ENCODE assay signal across 20 cellular contexts in the genomic region with DNA sequence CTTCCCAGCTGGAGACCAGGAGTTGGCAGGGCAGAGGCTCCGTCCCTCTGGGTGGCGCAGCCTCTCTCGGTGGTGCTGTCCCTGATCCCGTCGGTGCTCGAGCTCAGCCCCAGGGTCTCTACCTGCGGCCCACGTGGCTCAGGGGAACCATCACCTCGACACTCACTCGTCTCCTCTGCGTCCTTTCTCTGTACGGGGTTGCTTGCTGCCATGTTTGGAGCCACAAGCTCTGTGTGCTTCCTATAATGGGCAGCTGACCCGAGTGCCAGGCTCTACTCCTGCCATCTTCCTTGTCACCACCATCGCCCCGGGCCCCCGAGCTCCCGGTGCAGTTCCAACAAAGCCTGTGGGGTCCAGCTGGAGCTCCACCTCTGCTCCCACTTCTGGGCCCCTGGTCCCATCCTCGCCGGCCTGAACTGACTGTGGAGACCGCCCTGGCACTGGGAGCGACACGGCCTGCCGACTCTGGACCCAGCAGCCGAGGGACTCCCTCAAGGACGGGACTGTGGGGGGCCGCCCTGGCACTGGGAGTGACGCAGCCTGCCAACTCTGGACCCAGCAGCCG. TPM values are rescaled to one million over a fixed set of nuclear protein-coding genes. Genes with fewer than 3 reads are reported as not detected.
A peak's percentile ranks its signal among the peaks of the same experiment; 100 is the strongest.
DNase-seq lines count a peak whose midpoint lies in the region; ATAC-seq and TF ChIP-seq lines count a peak whose summit lies in the region.
"Had no signal": no experiment of that assay in that cellular context is flagged by ENCODE, and none has a peak within 500 bp of the region (broad histone marks: within the 10 kb centered on the region; RNA-seq: fewer than 3 reads in every experiment).

No MANE protein-coding gene starts in this region.

- H2AK9ac ChIP-seq in IMR-90 (replicated peaks; ENCODE audit: low read depth, low read length, poor library complexity), result no peak overlapping the region

- no TSS peak for BruUV-seq in IMR-90 (replicated peaks; lab: Mats Ljungman, UMichigan)

- 90% methylated on average over 15 of the region's 28 CpGs; no CpG with 5 or more reads in 1 of the 2 experiments for WGBS in IMR-90 (ENCODE audit: extremely low coverage in 2 of 2, insufficient read length in 1 of 2), 2 experiments

- no peak overlapping the region for H2BK120ac ChIP-seq in IMR-90 (ENCODE audit: low read depth, low read length)

- CTCF ChIA-PET in IMR-90 (lab: Yijun Ruan, JAX), result no interaction called here

- 0 out of 2 replicates have a peak, but pooled peaks cover 4% of the 10 kb centered on the region for H3K9me1 ChIP-seq in IMR-90 (ENCODE audit: insufficient read depth, low read length)

- H3K27ac Mint-ChIP-seq in CD14-positive monocyte, result peak overlapping the region in 1 of 7 donors; percentile 72
- H3K27ac Mint-ChIP-seq: activated naive CD8-positive, alpha-beta T cell treated with anti-CD3 and anti-CD28 coated beads for 36 hours; memory B cell had no signal

- peaks cover 4% of the 10 kb centered on the region for H3K4me1 ChIP-seq in IMR-90 (ENCODE audit: control insufficient read depth, insufficient read depth, low read length)
- H3K4me1 ChIP-seq in gastrocnemius medialis, result peaks cover 23 to 41% of the 10 kb centered on the region in 2 donors

- no peak overlapping the region for H2BK5ac ChIP-seq in IMR-90 (ENCODE audit: low read depth, low read length, poor library complexity, severe bottlenecking)

- H3K4me3 ChIP-seq in IMR-90 (ENCODE audit: insufficient read depth, low read depth, low read length) (no peak overlapping the region), gastrocnemius medialis (no peak overlapping the region)

- H3K36me3 ChIP-seq in IMR-90 (ENCODE audit: control insufficient read depth, insufficient read depth, low read length) (peaks cover 48% of the 10 kb centered on the region), gastrocnemius medialis (peaks cover 0 to 28% of the 10 kb centered on the region in 2 donors)

- no peak overlapping the region for H3K56ac ChIP-seq in IMR-90 (ENCODE audit: extremely low read depth, insufficient read depth, low read length)

- TF ChIP-seq RAD21 in IMR-90 (IDR thresholded peaks at IDR 0.05; ENCODE audit: low read length), result no peak

- in situ Hi-C loops in IMR-90 (cut with MboI; ENCODE audit: low sequenced_read_pairs) (no loop called here), gastrocnemius medialis (cut with MboI; ENCODE audit: low sequenced_read_pairs in 4 of 4) (loop anchor here in 1 of 4 donors (25.0 kb wide), 1 partner anchor 152 kb away; a partner anchor contains a TSS)

- peak; percentile 44 for DNase-seq in CD14-positive monocyte (ENCODE audit: low spot score)
- no peak for DNase-seq in IMR-90
- DNase-seq in left ventricle myocardium superior, result peak; percentile 26
- no peak for DNase-seq in gastrocnemius medialis
- no peak for DNase-seq in DMS79 treated with DMSO at 0.1 percent for 48 hours (lab: John Stamatoyannopoulos, UW)
- DNase-seq in OCI-M1 (lab: John Stamatoyannopoulos, UW), result no peak
- DNase-seq: activated naive CD8-positive, alpha-beta T cell treated with anti-CD3 and anti-CD28 coated beads for 36 hours; immature natural killer cell; Kasumi-1; NCI-H1092; NCI-H2029 treated with DMSO at 0.1 percent for 48 hours; NCI-H510A; stimulated activated naive CD4-positive, alpha-beta T cell treated with Interleukin-2 at 50 U/mL for 16 hours; SW 1271 had no signal

- dilution Hi-C loops in IMR-90 (cut with HindIII; ENCODE audit: low sequenced_read_pairs, unreplicated experiment), result no loop called here

- POLR2A ChIA-PET in IMR-90 (lab: Charles Lee; ENCODE audit: unreplicated experiment), result no interaction called here

- no peak overlapping the region for H3K9ac ChIP-seq in IMR-90 (ENCODE audit: low read depth, low read length)

- H3K4me2 ChIP-seq in IMR-90 (ENCODE audit: low read depth, low read length), result no peak overlapping the region

- H2AK5ac ChIP-seq in IMR-90 (ENCODE audit: low read depth, low read length), result no peak overlapping the region

- peak overlapping the region; percentile 35 for H2AFZ ChIP-seq in IMR-90 (replicated peaks; ENCODE audit: low read length, poor library complexity)

- ATAC-seq in IMR-90 (ENCODE audit: low read depth) (no peak), left ventricle myocardium superior (no peak), gastrocnemius medialis (no peak), GM21390 (IDR thresholded peaks at IDR 0.05; ENCODE audit: unreplicated experiment) (no peak)
- ATAC-seq: naive thymus-derived CD8-positive, alpha-beta T cell had no signal

- peaks cover 8 to 44% of the 10 kb centered on the region in 2 experiments for H3K79me1 ChIP-seq in IMR-90 (ENCODE audit: low read depth in 1 of 2, low read length in 2 of 2)

- H4K20me1 ChIP-seq in IMR-90 (ENCODE audit: insufficient read depth, low read length), result peaks cover 22% of the 10 kb centered on the region

- no peaks in the 10 kb centered on the region for H3K27me3 Mint-ChIP-seq in CD14-positive monocyte (ENCODE audit: low read depth in 3 of 3)
- H3K27me3 Mint-ChIP-seq: activated naive CD8-positive, alpha-beta T cell treated with anti-CD3 and anti-CD28 coated beads for 36 hours; memory B cell; naive thymus-derived CD8-positive, alpha-beta T cell had no signal

- H3K9me3 ChIP-seq in IMR-90 (ENCODE audit: control insufficient read depth, insufficient read depth, low read length) (no peaks in the 10 kb centered on the region), gastrocnemius medialis (no peaks in the 10 kb centered on the region)

- H3K36me3 Mint-ChIP-seq in CD14-positive monocyte, result peaks cover 26 to 47% of the 10 kb centered on the region in 2 donors

- TF ChIP-seq CTCF in CD14-positive monocyte (IDR thresholded peaks at IDR 0.05), result no peak
- TF ChIP-seq CTCF in IMR-90 (conservative IDR thresholded peaks at IDR 0.05; ENCODE audit: low read depth, low read length), result no peak
- TF ChIP-seq CTCF in gastrocnemius medialis (IDR thresholded peaks at IDR 0.05 in 4 of 5, conservative IDR thresholded peaks at IDR 0.05 in 1 of 5), result no peak

- H3K27ac ChIP-seq in IMR-90 (ENCODE audit: insufficient read depth, low read length) (no peak overlapping the region), gastrocnemius medialis (peak overlapping the region; percentile 92 to 98 (median 96))

- H3K4ac ChIP-seq in IMR-90 (ENCODE audit: low read depth, low read length), result no peak overlapping the region

- no peak overlapping the region for H4K8ac ChIP-seq in IMR-90 (ENCODE audit: low read depth in 2 of 2, low read length in 2 of 2)

- H2BK15ac ChIP-seq in IMR-90 (ENCODE audit: low read depth, low read length), result no peak overlapping the region

- H3K9me3 Mint-ChIP-seq in CD14-positive monocyte, result peaks cover 0 to 3% (median 0%) of the 10 kb centered on the region in 7 donors
- H3K9me3 Mint-ChIP-seq: activated naive CD8-positive, alpha-beta T cell treated with anti-CD3 and anti-CD28 coated beads for 36 hours; immature natural killer cell; memory B cell; naive thymus-derived CD8-positive, alpha-beta T cell had no signal

- no peak for TF ChIP-seq POLR2A in IMR-90 (IDR thresholded peaks at IDR 0.05; ENCODE audit: low read depth, low read length)
- TF ChIP-seq POLR2A in gastrocnemius medialis (IDR thresholded peaks at IDR 0.05), result no peak

- no peak overlapping the region for H4K91ac ChIP-seq in IMR-90 (ENCODE audit: insufficient read depth, low read depth, low read length)

- H3K23ac ChIP-seq in IMR-90 (ENCODE audit: low read depth, low read length), result no peak overlapping the region

- intact Hi-C loops in CD14-positive monocyte (cut with micrococcal nuclease) (no loop called here), IMR-90 (cut with micrococcal nuclease) (no loop called here), left ventricle myocardium superior (cut with micrococcal nuclease) (no loop called here), gastrocnemius medialis (cut with DNase I; ENCODE audit: low total_unique reads) (no loop called here)

- H4K5ac ChIP-seq in IMR-90 (ENCODE audit: low read depth, low read length), result no peak overlapping the region

- no peak overlapping the region for H3K14ac ChIP-seq in IMR-90 (replicated peaks; ENCODE audit: low read depth, low read length)

- H3K4me1 Mint-ChIP-seq in CD14-positive monocyte, result peaks cover 24% of the 10 kb centered on the region
- H3K4me1 Mint-ChIP-seq: memory B cell had no signal

- no peak overlapping the region for H3K18ac ChIP-seq in IMR-90 (ENCODE audit: low read depth, low read length)

- H3K4me3 Mint-ChIP-seq in CD14-positive monocyte, result no peak overlapping the region
- H3K4me3 Mint-ChIP-seq: activated naive CD8-positive, alpha-beta T cell treated with anti-CD3 and anti-CD28 coated beads for 36 hours; immature natural killer cell; memory B cell; naive thymus-derived CD8-positive, alpha-beta T cell had no signal

- H2BK20ac ChIP-seq in IMR-90 (ENCODE audit: low read depth, low read length), result no peak overlapping the region

- H3K27me3 ChIP-seq in IMR-90 (ENCODE audit: control insufficient read depth, insufficient read depth, low read length) (no peaks in the 10 kb centered on the region), gastrocnemius medialis (no peaks in the 10 kb centered on the region)

RNA-seq across cellular contexts. Expression of a gene that starts 5.0 kb away (rescaled TPM):
- polyA plus RNA-seq in CD14-positive monocyte (10 to 100 TPM; 85.3 to 92.7 TPM), IMR-90 (2012; rRNA removed) (80.2 and 95.4 TPM in 2 replicates)
- total RNA-seq in IMR-90 (2012; rRNA removed) (65.1 and 72.2 TPM in 2 replicates), left ventricle myocardium superior (162 TPM), gastrocnemius medialis (100 to 1,000 TPM; 329 to 469 (median 435) TPM)
- polyA plus RNA-seq in IMR-90 (2012; cell fraction: cytosol; rRNA removed), result 49.2 and 116 TPM in 2 replicates
- polyA plus RNA-seq in IMR-90 (2012; cell fraction: nucleus; rRNA removed; ENCODE audit: low replicate concordance), result 316 and 1,080 TPM in 2 replicates

RNA-seq across cellular contexts. Expression of a gene that starts 5.5 kb away (rescaled TPM):
- polyA plus RNA-seq in CD14-positive monocyte (under 1 TPM in 1 of 2 donors, not detected in 1; 0.55 TPM), IMR-90 (2012; rRNA removed) (0.37 and 0.80 TPM in 2 replicates)
- total RNA-seq in IMR-90 (2012; rRNA removed) (not detected in 2 replicates), left ventricle myocardium superior (2.2 TPM), gastrocnemius medialis (1 to 10 TPM in 2 of 4 donors, not detected in 2; 1.7 to 5.2 TPM)
- polyA plus RNA-seq in IMR-90 (2012; cell fraction: cytosol; rRNA removed), result 0.35 TPM in 1 of 2 replicates, not detected in the other
- 3.0 and 9.7 TPM in 2 replicates for polyA plus RNA-seq in IMR-90 (2012; cell fraction: nucleus; rRNA removed; ENCODE audit: low replicate concordance)
- total RNA-seq: G401 had no signal

RNA-seq across cellular contexts. Expression of a gene that starts 12.6 kb away (rescaled TPM):
- polyA plus RNA-seq in CD14-positive monocyte (not detected), IMR-90 (2012; rRNA removed) (0.12 TPM in 1 of 2 replicates, not detected in the other)
- total RNA-seq in IMR-90 (2012; rRNA removed) (not detected in 2 replicates), left ventricle myocardium superior (3.6 TPM), gastrocnemius medialis (not detected)
- not detected in 2 replicates for polyA plus RNA-seq in IMR-90 (2012; cell fraction: cytosol; rRNA removed)
- 1.7 and 4.3 TPM in 2 replicates for polyA plus RNA-seq in IMR-90 (2012; cell fraction: nucleus; rRNA removed; ENCODE audit: low replicate concordance)
- total RNA-seq: G401, urinary bladder had no signal
- polyA plus RNA-seq: immature natural killer cell; naive thymus-derived CD8-positive, alpha-beta T cell had no signal

RNA-seq across cellular contexts. Expression of a gene that starts 37.8 kb away (rescaled TPM):
- under 1 TPM in 1 of 2 donors, not detected in 1; 0.34 TPM for polyA plus RNA-seq in CD14-positive monocyte
- not detected in 2 replicates for total RNA-seq in IMR-90 (2012; rRNA removed)
- 0.87 and 1.2 TPM in 2 replicates for polyA plus RNA-seq in IMR-90 (2012; rRNA removed)
- polyA plus RNA-seq in IMR-90 (2012; cell fraction: cytosol; rRNA removed), result 3.1 and 4.8 TPM in 2 replicates
- polyA plus RNA-seq in IMR-90 (2012; cell fraction: nucleus; rRNA removed; ENCODE audit: low replicate concordance), result 6.0 and 7.3 TPM in 2 replicates
- 5,424 TPM for total RNA-seq in left ventricle myocardium superior
- total RNA-seq in gastrocnemius medialis, result 10 to 100 TPM in 3 of 4 donors, 1 to 10 TPM in 1; 2.3 to 35.2 (median 27.0) TPM
- total RNA-seq: activated naive CD8-positive, alpha-beta T cell treated with anti-CD3 and anti-CD28 coated beads for 36 hours; G401 had no signal

RNA-seq across cellular contexts. Expression of a gene that starts 43.3 kb away (rescaled TPM):
- polyA plus RNA-seq in CD14-positive monocyte, result not detected
- total RNA-seq in IMR-90 (2012; rRNA removed), result not detected in 2 replicates
- polyA plus RNA-seq in IMR-90 (2012; rRNA removed), result 0.13 and 0.15 TPM in 2 replicates
- polyA plus RNA-seq in IMR-90 (2012; cell fraction: cytosol; rRNA removed), result 0.04 TPM in 1 of 2 replicates, not detected in the other
- polyA plus RNA-seq in IMR-90 (2012; cell fraction: nucleus; rRNA removed; ENCODE audit: low replicate concordance), result 2.4 and 4.0 TPM in 2 replicates
- 18.3 TPM for total RNA-seq in left ventricle myocardium superior
- under 1 TPM in 1 of 4 donors, not detected in 3; 0.10 TPM for total RNA-seq in gastrocnemius medialis
- total RNA-seq: activated naive CD8-positive, alpha-beta T cell treated with anti-CD3 and anti-CD28 coated beads for 36 hours; G401; renal cortical epithelial cell had no signal
- polyA plus RNA-seq: immature natural killer cell; naive thymus-derived CD8-positive, alpha-beta T cell had no signal

Comparison
In these comparisons a context has a peak if more than half of its experiments do, and no peak if none do; other contexts are left out.
1. DNase-seq: peak in CD14-positive monocyte (single experiment) and left ventricle myocardium superior (single experiment); none in IMR-90 (single experiment), gastrocnemius medialis (0 of 2), DMS79 treated with DMSO at 0.1 percent for 48 hours (single experiment) and OCI-M1 (single experiment).